In the genomic region with DNA sequence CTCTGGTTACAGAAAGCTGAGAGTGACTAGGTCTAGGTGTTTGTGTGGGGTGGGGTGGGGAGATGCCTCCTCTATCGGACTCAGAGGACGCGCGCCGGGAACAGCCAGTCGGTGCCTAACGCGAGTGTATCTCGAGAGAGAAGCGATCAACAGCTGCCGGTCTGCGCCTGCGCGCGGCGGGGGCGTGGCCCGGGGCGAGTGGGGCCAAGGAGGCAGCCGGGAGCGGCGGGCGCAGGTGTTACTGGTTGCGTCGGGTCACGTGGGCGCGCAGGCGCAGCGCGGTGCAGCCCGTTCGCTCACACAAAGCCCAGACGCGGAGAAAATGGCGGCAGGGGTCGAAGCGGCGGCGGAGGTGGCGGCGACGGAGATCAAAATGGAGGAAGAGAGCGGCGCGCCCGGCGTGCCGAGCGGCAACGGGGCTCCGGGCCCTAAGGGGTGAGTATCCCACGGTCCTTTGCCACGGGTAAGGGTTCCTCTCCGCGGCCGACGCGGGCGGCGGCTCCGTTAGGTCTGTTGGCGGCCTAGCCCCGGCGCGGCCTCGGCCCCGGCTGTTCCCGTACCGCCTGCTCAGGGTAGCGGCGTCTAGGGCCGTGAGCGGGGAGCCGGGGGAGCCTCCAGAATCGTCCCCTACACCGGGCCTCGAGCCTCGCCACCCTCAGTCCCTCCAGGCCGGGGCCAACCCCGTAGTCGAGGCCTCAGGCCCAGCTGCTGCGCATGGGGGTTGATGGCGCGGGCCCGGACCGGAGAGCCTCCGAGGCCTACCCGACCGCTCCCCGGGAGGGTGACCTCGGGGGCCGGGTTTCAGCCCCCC, we compare ENCODE assay signal across 8 cellular contexts. TPM values are rescaled to one million over a fixed set of nuclear protein-coding genes. Genes with fewer than 3 reads are reported as not detected.
DNase-seq lines count a peak whose midpoint lies in the region; ATAC-seq and TF ChIP-seq lines count a peak whose summit lies in the region.

A gene with protein sequence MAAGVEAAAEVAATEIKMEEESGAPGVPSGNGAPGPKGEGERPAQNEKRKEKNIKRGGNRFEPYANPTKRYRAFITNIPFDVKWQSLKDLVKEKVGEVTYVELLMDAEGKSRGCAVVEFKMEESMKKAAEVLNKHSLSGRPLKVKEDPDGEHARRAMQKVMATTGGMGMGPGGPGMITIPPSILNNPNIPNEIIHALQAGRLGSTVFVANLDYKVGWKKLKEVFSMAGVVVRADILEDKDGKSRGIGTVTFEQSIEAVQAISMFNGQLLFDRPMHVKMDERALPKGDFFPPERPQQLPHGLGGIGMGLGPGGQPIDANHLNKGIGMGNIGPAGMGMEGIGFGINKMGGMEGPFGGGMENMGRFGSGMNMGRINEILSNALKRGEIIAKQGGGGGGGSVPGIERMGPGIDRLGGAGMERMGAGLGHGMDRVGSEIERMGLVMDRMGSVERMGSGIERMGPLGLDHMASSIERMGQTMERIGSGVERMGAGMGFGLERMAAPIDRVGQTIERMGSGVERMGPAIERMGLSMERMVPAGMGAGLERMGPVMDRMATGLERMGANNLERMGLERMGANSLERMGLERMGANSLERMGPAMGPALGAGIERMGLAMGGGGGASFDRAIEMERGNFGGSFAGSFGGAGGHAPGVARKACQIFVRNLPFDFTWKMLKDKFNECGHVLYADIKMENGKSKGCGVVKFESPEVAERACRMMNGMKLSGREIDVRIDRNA (plus strand): TSS at position 299 of the 811 bp plus-strand sequence. CDS start 24 bp downstream, at position 323.

- WGBS in right cardiac atrium: under 1% methylated on average over 93 of the region's 93 CpGs

- DNase-seq in NCI-H187 treated with DMSO at 0.1 percent for 48 hours (lab: John Stamatoyannopoulos, UW): peak; percentile 68
- DNase-seq in ascending aorta (ENCODE audit: low spot score in 2 of 2): peak; percentile 97 to 100
- peak; percentile 100 for DNase-seq in right cardiac atrium
- peak; percentile 84 for DNase-seq in pulmonary artery endothelial cell (ENCODE audit: low read depth, low spot score)
- DNase-seq in uterus: peak; percentile 99 to 100

- intact Hi-C loops in T-helper 2 cell treated with Interferon-gamma antibody and Interleukin-4, amounts not matched to agents 100 ng/mL and 5 ng/mL, for 36 hours (cut with micrococcal nuclease): loop anchor here (1.0 kb wide), 4 partner anchors 32 to 135 kb away; a partner anchor contains a TSS
- intact Hi-C loops in ascending aorta (cut with DNase I) (loop anchor here (1.0 to 2.0 kb wide), 4 partner anchors 21 to 82 kb away; a partner anchor contains a TSS), right cardiac atrium (cut with DNase I) (loop anchor here in 1 of 4 donors (2.0 kb wide), 1 partner anchor 32 kb away; a partner anchor contains a TSS), uterus (cut with DNase I; ENCODE audit: low total_unique reads) (no loop called here)

- H3K4me3 ChIP-seq in ascending aorta: peak within 1 kb of the TSS; percentile 81 to 96
- H3K4me3 ChIP-seq in right cardiac atrium (ENCODE audit: low read length): peak within 1 kb of the TSS; percentile 75
- H3K4me3 ChIP-seq in uterus: peak within 1 kb of the TSS; percentile 79 to 93

- H3K27ac ChIP-seq in ascending aorta (peak within 1 kb of the TSS; percentile 93 to 98), right cardiac atrium (ENCODE audit: low read length) (peak within 1 kb of the TSS; percentile 73), uterus (peak within 1 kb of the TSS; percentile 90 to 94)

- H3K4me1 ChIP-seq in ascending aorta (peaks cover 12 to 28% of the 10 kb centered on the region in 2 donors), right cardiac atrium (ENCODE audit: control insufficient read depth, insufficient read depth, low read length) (peaks cover 5% of the 10 kb centered on the region), uterus (peaks cover 10 to 12% of the 10 kb centered on the region in 2 donors)

- no peaks in the 10 kb centered on the region for H3K36me3 ChIP-seq in ascending aorta
- no peaks in the 10 kb centered on the region for H3K36me3 ChIP-seq in uterus

- ATAC-seq in GM18499 (IDR thresholded peaks at IDR 0.05; ENCODE audit: insufficient read depth, unreplicated experiment) (peak; percentile 40), HG02943 (IDR thresholded peaks at IDR 0.05; ENCODE audit: low read depth, unreplicated experiment) (peak; percentile 78), right cardiac atrium (peak; percentile 98 to 99)

- H3K27me3 ChIP-seq in ascending aorta: no peaks in the 10 kb centered on the region
- H3K27me3 ChIP-seq in right cardiac atrium (ENCODE audit: control insufficient read depth, insufficient read depth): no peaks in the 10 kb centered on the region
- no peaks in the 10 kb centered on the region for H3K27me3 ChIP-seq in uterus

- H3K9me3 ChIP-seq in ascending aorta (no peaks in the 10 kb centered on the region), right cardiac atrium (ENCODE audit: control insufficient read depth, low read length) (no peaks in the 10 kb centered on the region), uterus (no peaks in the 10 kb centered on the region)

- TF ChIP-seq CTCF in ascending aorta (IDR thresholded peaks at IDR 0.05) (no peak), uterus (IDR thresholded peaks at IDR 0.05) (peak in 2 of 4 experiments; percentile 11 to 17)

- peak; percentile 93 to 99 for TF ChIP-seq POLR2A in uterus (IDR thresholded peaks at IDR 0.05)

RNA-seq across cellular contexts. Expression of the gene that starts here (rescaled TPM):
- total RNA-seq in T-helper 2 cell treated with Interferon-gamma antibody and Interleukin-4, amounts not matched to agents 100 ng/mL and 5 ng/mL, for 36 hours: 323 and 328 TPM in 2 replicates
- total RNA-seq in ascending aorta (198 TPM), right cardiac atrium (100 to 1,000 TPM; 106 to 128 (median 120) TPM), pulmonary artery endothelial cell (91.6 and 122 TPM in 2 replicates), uterus (100 to 1,000 TPM in 2 of 4 donors, 10 to 100 TPM in 2; 50.3 to 186 (median 98.5) TPM)
- polyA plus RNA-seq in right cardiac atrium: 67.9 TPM

Comparison
In these comparisons a context has a peak if more than half of its experiments do, and no peak if none do; other contexts are left out.
1. Peak in every context shown above with its lines: DNase-seq, ATAC-seq, H3K4me3 ChIP-seq and H3K27ac ChIP-seq.
2. ATAC-seq: peak in every context shown above with its lines; median percentile 98 in right cardiac atrium; 78 in HG02943; 40 in GM18499.